10 cellular contexts compared by ENCODE assay signal in genomic region chr13:106967391-106967790, GRCh38.
"Had no signal": no experiment of that assay in that cellular context is flagged by ENCODE, and none has a peak within 500 bp of the region (broad histone marks: within the 10 kb centered on the region; RNA-seq: fewer than 3 reads in every experiment).

No MANE protein-coding gene starts in this region.

- H3K9ac ChIP-seq: GM23248 had no signal

- H3K4me2 ChIP-seq: GM23338 had no signal

- DNase-seq: GM23248, GOT3, H7, H9, HCEC 1CT, HFFc6 had no signal

- ATAC-seq: GM23338, HCT116 had no signal

- H3K36me3 ChIP-seq: HAP-1 had no signal

- H3K4me1 ChIP-seq: HAP-1 had no signal

- H3K9me3 ChIP-seq: HAP-1 had no signal

- H3K27ac ChIP-seq: GM23248 had no signal

- H2AFZ ChIP-seq: GM23248, GM23338 had no signal

- FAIRE-seq: H1 had no signal

- H3K4me3 ChIP-seq: GM23248, GM23338, HAP-1 had no signal
